Comparison of ENCODE assay signal across 22 cellular contexts in the genomic region with DNA sequence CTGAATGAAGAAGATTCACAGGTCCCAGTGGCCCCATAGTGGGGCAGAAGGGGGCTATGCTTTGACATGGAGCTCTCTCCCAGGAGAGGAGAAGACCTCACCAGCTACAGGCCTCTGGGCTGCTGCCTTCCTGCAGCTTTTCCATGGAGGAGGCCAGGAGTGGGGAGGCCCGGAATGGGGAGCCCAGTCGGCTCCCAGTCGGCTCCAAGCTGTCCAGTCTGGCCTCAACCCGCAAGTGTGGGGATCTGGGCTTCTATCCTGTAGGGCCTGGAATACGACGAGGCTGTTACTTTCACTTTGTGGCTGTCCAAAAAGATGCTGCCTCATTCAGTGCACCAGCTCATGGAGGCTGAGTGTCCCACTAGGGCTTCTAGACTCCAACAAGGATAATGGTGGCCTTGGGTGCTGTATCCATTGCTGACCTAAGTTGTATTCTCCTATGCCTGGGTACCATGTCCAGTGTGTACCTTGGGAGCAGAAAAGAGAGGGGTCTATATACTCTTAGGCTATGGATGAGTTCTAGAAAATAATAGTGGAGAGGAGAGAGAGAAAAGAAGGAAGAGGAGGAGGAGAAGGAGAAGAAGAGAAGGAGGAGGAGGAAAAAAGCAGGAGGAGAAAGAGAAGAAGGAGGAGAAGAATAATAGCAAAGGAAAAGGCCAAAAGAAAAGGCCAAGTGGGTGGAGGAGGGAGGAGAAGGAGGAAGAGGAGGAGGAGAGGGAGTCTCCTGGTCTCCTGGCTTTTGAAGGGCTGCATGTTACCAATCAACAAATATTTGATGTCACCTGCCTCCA. TPM values are rescaled to one million over a fixed set of nuclear protein-coding genes. Genes with fewer than 3 reads are reported as not detected.
DNase-seq lines count a peak whose midpoint lies in the region; ATAC-seq and TF ChIP-seq lines count a peak whose summit lies in the region.
"Had no signal": no experiment of that assay in that cellular context is flagged by ENCODE, and none has a peak within 500 bp of the region (broad histone marks: within the 10 kb centered on the region; RNA-seq: fewer than 3 reads in every experiment).

No MANE protein-coding gene starts in this region.

- DNase-seq in cardiac muscle cell (ENCODE audit: low read depth in 1 of 2, low spot score in 1 of 2), result no peak
- DNase-seq in Right ventricle myocardium inferior (ENCODE audit: missing footprints), result no peak
- DNase-seq in activated CD8-positive, alpha-beta T cell treated with anti-CD3 and anti-CD28 coated beads, Interleukin-2, amount 10 ng/mL, durations not matched to agents 7 days and 5 days, result no peak
- DNase-seq in mesendoderm, result peak; percentile 41
- no peak for DNase-seq in aorta
- no peak for DNase-seq in NCI-H2081 (lab: John Stamatoyannopoulos, UW)
- DNase-seq: activated CD4-positive, alpha-beta memory T cell treated with anti-CD3 and anti-CD28 coated beads for 36 hours; activated effector memory CD4-positive, alpha-beta T cell treated with Interleukin-2 at 50 U/mL for 16 hours; dorsolateral prefrontal cortex; GF-D8; glutamatergic neuron; immature natural killer cell; NCI-H2081 treated with DMSO at 0.1 percent for 48 hours; NCI-H524 treated with DMSO at 0.1 percent for 48 hours; nephron progenitor cell had no signal

- no peak overlapping the region for H3K18ac ChIP-seq in mesendoderm (ENCODE audit: low read length)

- no peak overlapping the region for H3K56ac ChIP-seq in mesendoderm (ENCODE audit: low read length)

- intact Hi-C loops in Right ventricle myocardium inferior (cut with DNase I), result no loop called here
- intact Hi-C loops in aorta (cut with DNase I), result no loop called here

- H2AK5ac ChIP-seq in mesendoderm (ENCODE audit: low read length), result no peak overlapping the region

- no peak overlapping the region for H3K4me2 ChIP-seq in mesendoderm (ENCODE audit: low read length)

- H3K4me1 ChIP-seq in cardiac muscle cell (ENCODE audit: low read depth), result peaks cover 31% of the 10 kb centered on the region
- H3K4me1 ChIP-seq in mesendoderm (ENCODE audit: control insufficient read depth, low read depth, low read length), result no peaks in the 10 kb centered on the region
- peaks cover 0 to 8% of the 10 kb centered on the region in 2 donors for H3K4me1 ChIP-seq in aorta (ENCODE audit: control insufficient read depth in 1 of 2, insufficient read depth in 2 of 2, low read length in 2 of 2)
- H3K4me1 ChIP-seq: esophagus muscularis mucosa had no signal

- no peak overlapping the region for H4K5ac ChIP-seq in mesendoderm (ENCODE audit: low read length)

- peak overlapping the region; percentile 100 for H3K27ac ChIP-seq in cardiac muscle cell
- H3K27ac ChIP-seq in mesendoderm (ENCODE audit: low read depth, low read length), result no peak overlapping the region
- peak overlapping the region; percentile 83 to 91 for H3K27ac ChIP-seq in aorta (ENCODE audit: low read depth in 1 of 2, low read length in 2 of 2)
- H3K27ac ChIP-seq: dorsolateral prefrontal cortex, esophagus muscularis mucosa, SK-N-MC had no signal

- TF ChIP-seq CTCF in cardiac muscle cell (IDR thresholded peaks at IDR 0.05; ENCODE audit: low read depth, low read length), result no peak

- no peak overlapping the region for H2BK5ac ChIP-seq in mesendoderm (ENCODE audit: low read length)

- H3K4me1 Mint-ChIP-seq in activated CD8-positive, alpha-beta T cell treated with anti-CD3 and anti-CD28 coated beads, Interleukin-2, amount 10 ng/mL, durations not matched to agents 7 days and 5 days (ENCODE audit: low read depth), result peaks cover 59% of the 10 kb centered on the region
- H3K4me1 Mint-ChIP-seq: immature natural killer cell, nephron progenitor cell had no signal

- no peaks in the 10 kb centered on the region for H3K79me1 ChIP-seq in mesendoderm (ENCODE audit: low read length)

- no peaks in the 10 kb centered on the region for H3K27me3 Mint-ChIP-seq in activated CD8-positive, alpha-beta T cell treated with anti-CD3 and anti-CD28 coated beads, Interleukin-2, amount 10 ng/mL, durations not matched to agents 7 days and 5 days (ENCODE audit: low read depth)
- H3K27me3 Mint-ChIP-seq: brain had no signal

- ATAC-seq in Right ventricle myocardium inferior (no peak), aorta (ENCODE audit: low FRiP score) (no peak), HG03196 (IDR thresholded peaks at IDR 0.05; ENCODE audit: unreplicated experiment) (no peak), HG03097 (IDR thresholded peaks at IDR 0.05; ENCODE audit: low FRiP score, unreplicated experiment) (no peak)
- no peak for ATAC-seq in activated CD8-positive, alpha-beta T cell treated with anti-CD3 and anti-CD28 coated beads, Interleukin-2, amount 10 ng/mL, durations not matched to agents 7 days and 5 days

- no peak overlapping the region for H3K4ac ChIP-seq in mesendoderm (ENCODE audit: low read depth, low read length)

- no peaks in the 10 kb centered on the region for H3K9me3 ChIP-seq in cardiac muscle cell (ENCODE audit: low read depth)
- no peaks in the 10 kb centered on the region for H3K9me3 ChIP-seq in aorta (ENCODE audit: control insufficient read depth, low read length)
- H3K9me3 ChIP-seq: esophagus muscularis mucosa had no signal

- H3K36me3 Mint-ChIP-seq in activated CD8-positive, alpha-beta T cell treated with anti-CD3 and anti-CD28 coated beads, Interleukin-2, amount 10 ng/mL, durations not matched to agents 7 days and 5 days (ENCODE audit: low read depth), result peaks cover 38% of the 10 kb centered on the region
- H3K36me3 Mint-ChIP-seq: activated CD4-positive, alpha-beta memory T cell treated with anti-CD3 and anti-CD28 coated beads for 36 hours; brain; immature natural killer cell had no signal

- H3K36me3 ChIP-seq in cardiac muscle cell, result no peaks in the 10 kb centered on the region
- H3K36me3 ChIP-seq in mesendoderm (ENCODE audit: control insufficient read depth, insufficient read depth, low read length), result no peaks in the 10 kb centered on the region
- H3K36me3 ChIP-seq in aorta (ENCODE audit: control insufficient read depth in 1 of 2, insufficient read depth in 2 of 2, low read length in 1 of 2), result no peaks in the 10 kb centered on the region
- H3K36me3 ChIP-seq: esophagus muscularis mucosa had no signal

- H3K23ac ChIP-seq in mesendoderm (ENCODE audit: low read length), result no peak overlapping the region

- H3K4me3 Mint-ChIP-seq in activated CD8-positive, alpha-beta T cell treated with anti-CD3 and anti-CD28 coated beads, Interleukin-2, amount 10 ng/mL, durations not matched to agents 7 days and 5 days, result no peak overlapping the region
- H3K4me3 Mint-ChIP-seq: activated CD4-positive, alpha-beta memory T cell treated with anti-CD3 and anti-CD28 coated beads for 36 hours; nephron progenitor cell had no signal

- no peaks in the 10 kb centered on the region for H3K79me2 ChIP-seq in mesendoderm (ENCODE audit: control insufficient read depth, insufficient read depth, low read length)

- CTCF ChIA-PET in activated CD8-positive, alpha-beta T cell treated with anti-CD3 and anti-CD28 coated beads, Interleukin-2, amount 10 ng/mL, durations not matched to agents 7 days and 5 days (lab: Charles Lee), result interaction anchor here (1.0 to 1.4 kb wide), 4 partner anchors 15 to 33 kb away, joined by 3 to 4 read pairs (median 3); no protein-coding TSS in a partner anchor

- no peak overlapping the region for H2BK15ac ChIP-seq in mesendoderm (replicated peaks; ENCODE audit: low read depth)

- H3K4me3 ChIP-seq in cardiac muscle cell (peak overlapping the region; percentile 59), mesendoderm (ENCODE audit: low read length) (no peak overlapping the region), aorta (ENCODE audit: low read length in 2 of 2) (peak overlapping the region; percentile 73 to 85)
- H3K4me3 ChIP-seq: dorsolateral prefrontal cortex, esophagus muscularis mucosa, SK-N-MC had no signal

- no peak overlapping the region for H2BK120ac ChIP-seq in mesendoderm (ENCODE audit: low read depth, low read length)

- no peak overlapping the region for H3K9ac ChIP-seq in mesendoderm (ENCODE audit: low read length)

- no peak overlapping the region for H4K8ac ChIP-seq in mesendoderm (ENCODE audit: low read depth, low read length)

- POLR2A ChIA-PET in activated CD8-positive, alpha-beta T cell treated with anti-CD3 and anti-CD28 coated beads, Interleukin-2, amount 10 ng/mL, durations not matched to agents 7 days and 5 days (lab: Charles Lee), result no interaction called here

- no peaks in the 10 kb centered on the region for H3K27me3 ChIP-seq in cardiac muscle cell
- H3K27me3 ChIP-seq in mesendoderm (ENCODE audit: insufficient read depth, low read length, poor library complexity), result no peaks in the 10 kb centered on the region
- no peaks in the 10 kb centered on the region for H3K27me3 ChIP-seq in aorta (ENCODE audit: control insufficient read depth in 1 of 2, insufficient read depth in 2 of 2, low read length in 1 of 2)

- peaks cover 13% of the 10 kb centered on the region for H3K9me3 Mint-ChIP-seq in activated CD8-positive, alpha-beta T cell treated with anti-CD3 and anti-CD28 coated beads, Interleukin-2, amount 10 ng/mL, durations not matched to agents 7 days and 5 days (ENCODE audit: insufficient read depth)
- H3K9me3 Mint-ChIP-seq: activated CD4-positive, alpha-beta memory T cell treated with anti-CD3 and anti-CD28 coated beads for 36 hours; immature natural killer cell; nephron progenitor cell had no signal

- peak overlapping the region; percentile 55 for H3K27ac Mint-ChIP-seq in activated CD8-positive, alpha-beta T cell treated with anti-CD3 and anti-CD28 coated beads, Interleukin-2, amount 10 ng/mL, durations not matched to agents 7 days and 5 days
- H3K27ac Mint-ChIP-seq: activated CD4-positive, alpha-beta memory T cell treated with anti-CD3 and anti-CD28 coated beads for 36 hours; immature natural killer cell; nephron progenitor cell had no signal

- WGBS in mesendoderm (ENCODE audit: extremely low coverage, insufficient coverage, low lambda C conversion rate), result no CpG with 5 or more reads among the region's 6 CpGs
- 30 to 40% methylated on average over 6 of the region's 6 CpGs for WGBS in aorta, 2 donors

RNA-seq across cellular contexts. Expression of gene MYO18B, which starts 1.1 kb away (rescaled TPM):
- 71.8 and 178 TPM in 2 replicates for total RNA-seq in cardiac muscle cell
- polyA plus RNA-seq in cardiac muscle cell, result 35.6 and 79.1 TPM in 2 replicates
- 139 TPM for total RNA-seq in Right ventricle myocardium inferior
- total RNA-seq in activated CD8-positive, alpha-beta T cell treated with anti-CD3 and anti-CD28 coated beads, Interleukin-2, amount 10 ng/mL, durations not matched to agents 7 days and 5 days, result 1 to 10 TPM; 1.2 TPM
- 0.18 TPM for polyA plus RNA-seq in mesendoderm (2013, experiment 1 of 2)
- 0.13 TPM for polyA plus RNA-seq in mesendoderm (2013, experiment 2 of 2)
- 10 to 100 TPM; 19.9 to 31.6 TPM for total RNA-seq in aorta
- 10 to 100 TPM; 10.1 to 24.3 TPM for polyA plus RNA-seq in aorta
- total RNA-seq: HT-29, M059J had no signal
- polyA plus RNA-seq: immature natural killer cell had no signal

Comparison
In these comparisons a context has a peak if more than half of its experiments do, and no peak if none do; other contexts are left out.
1. RNA of gene MYO18B, which starts 1.1 kb away (total RNA-seq): 71.8 to 178 TPM in cardiac muscle cell, 139 TPM in Right ventricle myocardium inferior (single experiment) and 19.9 to 31.6 TPM in aorta; 1.2 TPM in activated CD8-positive, alpha-beta T cell treated with anti-CD3 and anti-CD28 coated beads, Interleukin-2, amount 10 ng/mL, durations not matched to agents 7 days and 5 days; every median in the first group is over 4 times any median in the second.